18 cellular contexts compared by ENCODE assay signal in genomic region chr4:2809610-2810180, GRCh38. TPM values are rescaled to one million over a fixed set of nuclear protein-coding genes. Genes with fewer than 3 reads are reported as not detected.
DNase-seq lines count a peak whose midpoint lies in the region; ATAC-seq, FAIRE-seq and TF ChIP-seq lines count a peak whose summit lies in the region.
"Had no signal": no experiment of that assay in that cellular context is flagged by ENCODE, and none has a peak within 500 bp of the region (broad histone marks: within the 10 kb centered on the region; RNA-seq: fewer than 3 reads in every experiment).

No MANE protein-coding gene starts in this region.

- BruUV-seq in GM12878 (replicated peaks; lab: Mats Ljungman, UMichigan), result no TSS peak

- H3K27ac ChIP-seq in GM12878 (ENCODE audit: control insufficient read depth, insufficient read depth) (no peak overlapping the region), MM.1S (ENCODE audit: low read length) (no peak overlapping the region)
- no peak overlapping the region for H3K27ac ChIP-seq in naive thymus-derived CD4-positive, alpha-beta T cell (ENCODE audit: low read depth, low read length)

- H3K4me1 ChIP-seq in Loucy (ENCODE audit: insufficient read depth, low read length, poor library complexity, severe bottlenecking) (peaks cover 40% of the 10 kb centered on the region), GM12878 (ENCODE audit: control insufficient read depth, insufficient read depth, low read length) (peaks cover 50% of the 10 kb centered on the region), MM.1S (ENCODE audit: low read length) (peaks cover 12% of the 10 kb centered on the region)
- peaks cover 23 to 24% of the 10 kb centered on the region in 2 donors for H3K4me1 ChIP-seq in naive thymus-derived CD4-positive, alpha-beta T cell (ENCODE audit: control insufficient read depth in 2 of 2, insufficient read depth in 2 of 2, low read length in 2 of 2)

- H3K9me3 ChIP-seq in Loucy (ENCODE audit: insufficient read depth, low read depth, low read length), result no peaks in the 10 kb centered on the region
- no peaks in the 10 kb centered on the region for H3K9me3 ChIP-seq in GM12878 (replicated peaks; ENCODE audit: control insufficient read depth, insufficient read depth, low read length)
- no peaks in the 10 kb centered on the region for H3K9me3 ChIP-seq in naive thymus-derived CD4-positive, alpha-beta T cell (ENCODE audit: control insufficient read depth in 2 of 3, low read length in 3 of 3)
- no peaks in the 10 kb centered on the region for H3K9me3 ChIP-seq in MM.1S (replicated peaks; ENCODE audit: insufficient read depth, low read length)

- ATAC-seq in GM12878 (no peak), HG02588 (IDR thresholded peaks at IDR 0.05; ENCODE audit: unreplicated experiment) (no peak), GM21723 (IDR thresholded peaks at IDR 0.05; ENCODE audit: unreplicated experiment) (no peak)
- ATAC-seq in naive thymus-derived CD4-positive, alpha-beta T cell, result no peak
- ATAC-seq: activated T-cell treated with anti-CD3 and anti-CD28 coated beads, Interleukin-2, amount 50 U/mL, for 72 hours; naive thymus-derived CD8-positive, alpha-beta T cell had no signal

- 79% methylated on average over 10 of the region's 10 CpGs for WGBS in GM12878 (ENCODE audit: insufficient coverage, insufficient replicate concordance, low lambda C conversion rate, missing lambda C conversion rate)

- H3K27me3 Mint-ChIP-seq in CD14-positive monocyte (ENCODE audit: low read depth in 3 of 3), result peaks cover under 1 to 3% (median 2%) of the 10 kb centered on the region in 3 donors
- no peaks in the 10 kb centered on the region for H3K27me3 Mint-ChIP-seq in naive thymus-derived CD4-positive, alpha-beta T cell
- H3K27me3 Mint-ChIP-seq: naive thymus-derived CD8-positive, alpha-beta T cell had no signal

- FAIRE-seq in GM12878 (lab: Jason Lieb, UNC), result no peak

- TF ChIP-seq POLR2A in GM12878 (IDR thresholded peaks at IDR 0.05; ENCODE audit: low read depth, low read length), result no peak

- H3F3A ChIP-seq in Loucy (ENCODE audit: low read depth) (no peaks in the 10 kb centered on the region), MM.1S (ENCODE audit: insufficient read depth, low read length) (0 out of 2 replicates have a peak, but pooled peaks cover 7% of the 10 kb centered on the region)

- no peak overlapping the region for H3K4me2 ChIP-seq in Loucy (ENCODE audit: low read depth, low read length, poor library complexity, severe bottlenecking)
- no peak overlapping the region for H3K4me2 ChIP-seq in GM12878 (ENCODE audit: control insufficient read depth, insufficient read depth)
- H3K4me2 ChIP-seq in MM.1S (ENCODE audit: low read depth, low read length), result no peak overlapping the region

- DNase-seq in CD14-positive monocyte (ENCODE audit: low spot score), result no peak
- no peak for DNase-seq in GM12878 (ENCODE audit: low read depth, low spot score)
- no peak for DNase-seq in naive thymus-derived CD4-positive, alpha-beta T cell
- DNase-seq in NCI-H187 (lab: John Stamatoyannopoulos, UW), result no peak
- DNase-seq in MM.1S, result no peak
- DNase-seq: activated T-cell treated with anti-CD3 and anti-CD28 coated beads, Interleukin-2, amount 50 U/mL, for 72 hours; amniotic stem cell; cerebellar nuclear complex; DMS79; foreskin fibroblast; MV-4-11; naive thymus-derived CD8-positive, alpha-beta T cell; NCI-H2171 treated with DMSO at 0.1 percent for 48 hours; NK-92 treated with Interleukin-12 subunit alpha and Interleukin-12 subunit beta, amount 100 ng/mL, for 24 hours; SHP77 had no signal

- POLR2A ChIA-PET in GM12878 (lab: Charles Lee), result no interaction called here
- POLR2A ChIA-PET in naive thymus-derived CD4-positive, alpha-beta T cell (lab: Charles Lee), result interaction anchor here (0.8 to 12.2 kb wide), 2 partner anchors 10 to 28 kb away, joined by 4 to 100 read pairs; no protein-coding TSS in a partner anchor

- TF ChIP-seq CTCF in CD14-positive monocyte (IDR thresholded peaks at IDR 0.05) (no peak), Loucy (conservative IDR thresholded peaks at IDR 0.05; ENCODE audit: low read length) (no peak), GM12878 (IDR thresholded peaks at IDR 0.05 in 2 of 3, conservative IDR thresholded peaks at IDR 0.05 in 1 of 3; ENCODE audit: control insufficient read depth in 2 of 3, extremely low read depth in 1 of 3, insufficient read depth in 1 of 3, low read depth in 3 of 3, low read length in 3 of 3) (no peak), MM.1S (IDR thresholded peaks at IDR 0.05; ENCODE audit: low read length) (no peak)

- no peak for TF ChIP-seq EP300 in GM12878 (IDR thresholded peaks at IDR 0.05; ENCODE audit: borderline replicate concordance in 1 of 2, control insufficient read depth in 1 of 2, low read depth in 2 of 2, low read length in 2 of 2)

- peaks cover 0 to 2% (median 0%) of the 10 kb centered on the region in 7 donors for H3K9me3 Mint-ChIP-seq in CD14-positive monocyte
- peaks cover 0 to 1% (median 0%) of the 10 kb centered on the region in 11 donors for H3K9me3 Mint-ChIP-seq in naive thymus-derived CD4-positive, alpha-beta T cell
- H3K9me3 Mint-ChIP-seq: activated T-cell treated with anti-CD3 and anti-CD28 coated beads, Interleukin-2, amount 50 U/mL, for 72 hours; naive thymus-derived CD8-positive, alpha-beta T cell had no signal

- H3K79me2 ChIP-seq in Loucy (ENCODE audit: insufficient read depth, low read length), result peaks cover 26% of the 10 kb centered on the region
- peaks cover 30% of the 10 kb centered on the region for H3K79me2 ChIP-seq in GM12878 (ENCODE audit: control insufficient read depth, insufficient read depth, low read length)
- H3K79me2 ChIP-seq in MM.1S (ENCODE audit: low read length), result peaks cover 33% of the 10 kb centered on the region

- in situ Hi-C loops in GM12878 (cut with MboI), result no loop called here

- H3K36me3 ChIP-seq in Loucy (ENCODE audit: insufficient read depth, low read length) (no peaks in the 10 kb centered on the region), GM12878 (ENCODE audit: control insufficient read depth in 2 of 2, insufficient read depth in 2 of 2, low read length in 1 of 2) (no peaks in the 10 kb centered on the region; a peak in 1 of 4 replicates), MM.1S (replicated peaks; ENCODE audit: insufficient read depth, low read length) (no peaks in the 10 kb centered on the region)
- no peaks in the 10 kb centered on the region for H3K36me3 ChIP-seq in naive thymus-derived CD4-positive, alpha-beta T cell (ENCODE audit: control insufficient read depth in 2 of 3, insufficient read depth in 3 of 3, low read length in 3 of 3)

- H2AFZ ChIP-seq in Loucy (ENCODE audit: low read length), result no peak overlapping the region
- no peak overlapping the region for H2AFZ ChIP-seq in GM12878 (ENCODE audit: control insufficient read depth, low read depth, low read length)
- H2AFZ ChIP-seq in MM.1S (ENCODE audit: low read length), result no peak overlapping the region

- H3K4me1 Mint-ChIP-seq in CD14-positive monocyte, result peaks cover 89% of the 10 kb centered on the region
- H3K4me1 Mint-ChIP-seq in naive thymus-derived CD4-positive, alpha-beta T cell, result peaks cover 29 to 41% (median 31%) of the 10 kb centered on the region in 7 donors

- H3K27ac Mint-ChIP-seq in CD14-positive monocyte, result peak overlapping the region; percentile 75 to 97 (median 94)
- peak overlapping the region in 6 of 9 donors; percentile 36 to 87 (median 46) for H3K27ac Mint-ChIP-seq in naive thymus-derived CD4-positive, alpha-beta T cell
- H3K27ac Mint-ChIP-seq: activated T-cell treated with anti-CD3 and anti-CD28 coated beads, Interleukin-2, amount 50 U/mL, for 72 hours had no signal

- peaks cover 45 to 69% of the 10 kb centered on the region in 2 donors for H3K36me3 Mint-ChIP-seq in CD14-positive monocyte
- peaks cover 0 to 18% (median 0%) of the 10 kb centered on the region in 5 donors for H3K36me3 Mint-ChIP-seq in naive thymus-derived CD4-positive, alpha-beta T cell
- H3K36me3 Mint-ChIP-seq: naive thymus-derived CD8-positive, alpha-beta T cell had no signal

- RAD21 ChIA-PET in GM12878 (lab: Charles Lee; ENCODE audit: unreplicated experiment), result no interaction called here

- H3K9ac ChIP-seq in Loucy (ENCODE audit: low read depth, low read length, poor library complexity, severe bottlenecking), result peak overlapping the region; percentile 94
- H3K9ac ChIP-seq in GM12878 (ENCODE audit: control insufficient read depth, insufficient read depth, low read length), result no peak overlapping the region
- H3K9ac ChIP-seq in MM.1S (ENCODE audit: low read length), result no peak overlapping the region

- SMC1A ChIA-PET in GM12878 (lab: Charles Lee; ENCODE audit: uncharacterized antibody, unreplicated experiment), result interaction anchor here (1.6 kb wide), 1 partner anchor 9 kb away, joined by 9 read pairs; no protein-coding TSS in a partner anchor

- H3K4me3 ChIP-seq in Loucy (ENCODE audit: low read length, poor library complexity, severe bottlenecking) (no peak overlapping the region), GM12878 (no peak overlapping the region), MM.1S (ENCODE audit: low read length) (no peak overlapping the region)
- H3K4me3 ChIP-seq in naive thymus-derived CD4-positive, alpha-beta T cell (ENCODE audit: low read length), result no peak overlapping the region

- peak overlapping the region; percentile 27 to 67 for H3K4me3 Mint-ChIP-seq in CD14-positive monocyte
- H3K4me3 Mint-ChIP-seq in naive thymus-derived CD4-positive, alpha-beta T cell, result peak overlapping the region in 4 of 10 donors; percentile 5 to 84 (median 36)
- H3K4me3 Mint-ChIP-seq: activated T-cell treated with anti-CD3 and anti-CD28 coated beads, Interleukin-2, amount 50 U/mL, for 72 hours had no signal

- H3K27me3 ChIP-seq in Loucy (ENCODE audit: insufficient read depth, low read length, poor library complexity, severe bottlenecking) (no peaks in the 10 kb centered on the region), GM12878 (replicated peaks in 1 of 2; ENCODE audit: control insufficient read depth in 2 of 2, insufficient read depth in 2 of 2, low read length in 1 of 2) (no peaks in the 10 kb centered on the region), MM.1S (replicated peaks; ENCODE audit: insufficient read depth, low read length) (no peaks in the 10 kb centered on the region)
- H3K27me3 ChIP-seq in naive thymus-derived CD4-positive, alpha-beta T cell (ENCODE audit: control insufficient read depth in 2 of 2, insufficient read depth in 2 of 2, low read length in 2 of 2), result no peaks in the 10 kb centered on the region

- peaks cover 15% of the 10 kb centered on the region for H4K20me1 ChIP-seq in Loucy (ENCODE audit: insufficient read depth, low read length, poor library complexity, severe bottlenecking)
- H4K20me1 ChIP-seq in GM12878 (ENCODE audit: control insufficient read depth, insufficient read depth), result no peaks in the 10 kb centered on the region
- H4K20me1 ChIP-seq in MM.1S (ENCODE audit: insufficient read depth, low read length), result no peaks in the 10 kb centered on the region

- intact Hi-C loops in CD14-positive monocyte (cut with micrococcal nuclease), result loop anchor here (5.0 kb wide), 1 partner anchor 47 kb away; no protein-coding TSS in a partner anchor
- intact Hi-C loops in GM12878 (cut with micrococcal nuclease; ENCODE audit: unreplicated experiment), result loop anchor here (5.0 kb wide), 1 partner anchor 47 kb away; no protein-coding TSS in a partner anchor
- intact Hi-C loops in naive thymus-derived CD4-positive, alpha-beta T cell (cut with micrococcal nuclease), result no loop called here

- CTCF ChIA-PET in GM12878 (lab: Yijun Ruan, JAX), result interaction anchor here (1.6 kb wide), 1 partner anchor 22 kb away, joined by 3 read pairs; no protein-coding TSS in a partner anchor
- CTCF ChIA-PET in naive thymus-derived CD4-positive, alpha-beta T cell (lab: Charles Lee), result interaction anchor here (0.6 kb wide), 1 partner anchor 154 kb away, joined by 3 read pairs; no protein-coding TSS in a partner anchor

- no peaks in the 10 kb centered on the region for H3K9me2 ChIP-seq in Loucy (replicated peaks; ENCODE audit: low read depth, low read length)
- no peaks in the 10 kb centered on the region for H3K9me2 ChIP-seq in MM.1S (replicated peaks; ENCODE audit: insufficient read depth, low read length)

- TF ChIP-seq RAD21 in GM12878 (IDR thresholded peaks at IDR 0.05; ENCODE audit: insufficient read depth, low read depth, low read length), result no peak

RNA-seq across cellular contexts. Expression of gene SH3BP2, which starts 16.8 kb away (rescaled TPM):
- 10 to 100 TPM; 19.1 to 26.9 TPM for polyA plus RNA-seq in CD14-positive monocyte
- 275 and 349 TPM in 2 replicates for total RNA-seq in GM12878 (2013; cell fraction: nucleolus; rRNA removed)
- total RNA-seq in GM12878 (2014; rRNA removed), result 35.5 and 40.9 TPM in 2 replicates
- total RNA-seq in GM12878 (2014; rRNA removed; fragmentation: Illumina TruSeq; extraction: Trizol), result 17.5 and 19.0 TPM in 2 replicates
- 51.1 and 61.8 TPM in 2 replicates for total RNA-seq in GM12878 (2021)
- 9.0 TPM for polyA plus RNA-seq in GM12878 (2011; ENCODE audit: low read depth)
- polyA plus RNA-seq in GM12878 (2011; rRNA removed), result 18.0 and 37.1 TPM in 2 replicates
- 35.7 and 42.6 TPM in 2 replicates for polyA plus RNA-seq in GM12878 (2011; cell fraction: cytosol; rRNA removed)
- polyA plus RNA-seq in GM12878 (2011; cell fraction: nucleus; rRNA removed), result 270 and 290 TPM in 2 replicates
- 30.0 and 35.3 TPM in 2 replicates for polyA plus RNA-seq in GM12878 (2012)
- polyA plus RNA-seq in GM12878 (2014; fragmentation: Illumina TruSeq; extraction: Trizol), result 7.8 and 18.3 TPM in 2 replicates
- 1 to 10 TPM; 1.1 TPM for polyA plus RNA-seq in GM12878 (2014; fragmentation: Nextera tagmentation; extraction: Ambion mirVana)
- polyA plus RNA-seq in GM12878 (2014; rRNA removed), result 54.7 and 57.8 TPM in 2 replicates
- 10 to 100 TPM; 23.0 to 24.8 TPM for polyA plus RNA-seq in GM12878 (2016; fragmentation: Nextera tagmentation; extraction: Ambion mirVana)
- polyA minus RNA-seq in GM12878 (2011; rRNA and poly(A)+ RNA removed), result 72.7 and 138 TPM in 2 replicates
- polyA minus RNA-seq in GM12878 (2011; cell fraction: cytosol; rRNA and poly(A)+ RNA removed), result 8.9 and 18.7 TPM in 2 replicates
- 47.3 and 86.5 TPM in 2 replicates for polyA minus RNA-seq in GM12878 (2011; cell fraction: nucleus; rRNA and poly(A)+ RNA removed)
- 100 to 1,000 TPM in 1 of 5 experiments, 10 to 100 TPM in 4; 22.7 to 269 (median 59.6) TPM for total RNA-seq in naive thymus-derived CD4-positive, alpha-beta T cell
- 10 to 100 TPM in 1 of 2 donors, 1 to 10 TPM in 1; 5.9 to 11.3 TPM for polyA plus RNA-seq in naive thymus-derived CD4-positive, alpha-beta T cell

RNA-seq across cellular contexts. Expression of gene ADD1, which starts 33.9 kb away (rescaled TPM):
- polyA plus RNA-seq in CD14-positive monocyte (100 to 1,000 TPM in 1 of 2 donors, 10 to 100 TPM in 1; 76.1 to 103 TPM), GM12878 (2011; rRNA removed) (75.4 and 93.5 TPM in 2 replicates), GM12878 (2014; fragmentation: Illumina TruSeq; extraction: Trizol) (97.2 and 107 TPM in 2 replicates), GM12878 (2014; fragmentation: Nextera tagmentation; extraction: Ambion mirVana) (10 to 100 TPM; 21.6 to 50.2 TPM), GM12878 (2014; rRNA removed) (113 and 126 TPM in 2 replicates), GM12878 (2016; fragmentation: Nextera tagmentation; extraction: Ambion mirVana) (100 to 1,000 TPM; 113 to 116 TPM)
- total RNA-seq in GM12878 (2013; cell fraction: nucleolus; rRNA removed), result 321 and 355 TPM in 2 replicates
- total RNA-seq in GM12878 (2014; rRNA removed) (128 and 136 TPM in 2 replicates), GM12878 (2014; rRNA removed; fragmentation: Illumina TruSeq; extraction: Trizol) (65.6 and 70.1 TPM in 2 replicates), GM12878 (2021) (182 and 183 TPM in 2 replicates)
- polyA plus RNA-seq in GM12878 (2011; ENCODE audit: low read depth), result 61.6 TPM
- 103 and 152 TPM in 2 replicates for polyA plus RNA-seq in GM12878 (2011; cell fraction: cytosol; rRNA removed)
- 199 and 226 TPM in 2 replicates for polyA plus RNA-seq in GM12878 (2011; cell fraction: nucleus; rRNA removed)
- 119 and 148 TPM in 2 replicates for polyA plus RNA-seq in GM12878 (2012)
- 79.6 and 95.6 TPM in 2 replicates for polyA minus RNA-seq in GM12878 (2011; rRNA and poly(A)+ RNA removed)
- 36.4 and 43.2 TPM in 2 replicates for polyA minus RNA-seq in GM12878 (2011; cell fraction: cytosol; rRNA and poly(A)+ RNA removed)
- 57.1 and 78.0 TPM in 2 replicates for polyA minus RNA-seq in GM12878 (2011; cell fraction: nucleus; rRNA and poly(A)+ RNA removed)
- total RNA-seq in naive thymus-derived CD4-positive, alpha-beta T cell, result 100 to 1,000 TPM; 211 to 300 (median 282) TPM
- polyA plus RNA-seq in naive thymus-derived CD4-positive, alpha-beta T cell, result 100 to 1,000 TPM; 152 to 164 TPM

RNA-seq across cellular contexts. Expression of gene TNIP2, which starts 53.6 kb away (rescaled TPM):
- 10 to 100 TPM; 27.6 to 28.2 TPM for polyA plus RNA-seq in CD14-positive monocyte
- 48.2 and 58.3 TPM in 2 replicates for total RNA-seq in GM12878 (2013; cell fraction: nucleolus; rRNA removed)
- total RNA-seq in GM12878 (2014; rRNA removed), result 55.0 and 59.8 TPM in 2 replicates
- total RNA-seq in GM12878 (2014; rRNA removed; fragmentation: Illumina TruSeq; extraction: Trizol), result 29.1 and 29.8 TPM in 2 replicates
- 62.9 and 64.8 TPM in 2 replicates for total RNA-seq in GM12878 (2021)
- 29.9 TPM for polyA plus RNA-seq in GM12878 (2011; ENCODE audit: low read depth)
- 27.9 and 42.0 TPM in 2 replicates for polyA plus RNA-seq in GM12878 (2011; rRNA removed)
- 41.0 and 63.7 TPM in 2 replicates for polyA plus RNA-seq in GM12878 (2011; cell fraction: cytosol; rRNA removed)
- polyA plus RNA-seq in GM12878 (2011; cell fraction: nucleus; rRNA removed), result 126 and 142 TPM in 2 replicates
- polyA plus RNA-seq in GM12878 (2012), result 48.8 and 57.0 TPM in 2 replicates
- 7.1 and 21.4 TPM in 2 replicates for polyA plus RNA-seq in GM12878 (2014; fragmentation: Illumina TruSeq; extraction: Trizol)
- 1 to 10 TPM; 1.4 to 3.4 TPM for polyA plus RNA-seq in GM12878 (2014; fragmentation: Nextera tagmentation; extraction: Ambion mirVana)
- polyA plus RNA-seq in GM12878 (2014; rRNA removed), result 64.9 and 68.5 TPM in 2 replicates
- polyA plus RNA-seq in GM12878 (2016; fragmentation: Nextera tagmentation; extraction: Ambion mirVana), result 10 to 100 TPM; 49.1 to 59.0 TPM
- 19.1 and 31.1 TPM in 2 replicates for polyA minus RNA-seq in GM12878 (2011; rRNA and poly(A)+ RNA removed)
- polyA minus RNA-seq in GM12878 (2011; cell fraction: cytosol; rRNA and poly(A)+ RNA removed), result 13.6 and 13.8 TPM in 2 replicates
- 17.2 and 30.8 TPM in 2 replicates for polyA minus RNA-seq in GM12878 (2011; cell fraction: nucleus; rRNA and poly(A)+ RNA removed)
- total RNA-seq in naive thymus-derived CD4-positive, alpha-beta T cell, result 10 to 100 TPM; 39.4 to 56.0 (median 43.6) TPM
- polyA plus RNA-seq in naive thymus-derived CD4-positive, alpha-beta T cell, result 10 to 100 TPM; 33.6 to 55.3 TPM

Comparison
In these comparisons a context has a peak if more than half of its experiments do, and no peak if none do; other contexts are left out.
1. intact Hi-C loops: an anchor here in CD14-positive monocyte (5.0 kb wide) and GM12878 (5.0 kb wide); none called in naive thymus-derived CD4-positive, alpha-beta T cell.